ENCODE assay signal across 1 cellular context in the genomic region with DNA sequence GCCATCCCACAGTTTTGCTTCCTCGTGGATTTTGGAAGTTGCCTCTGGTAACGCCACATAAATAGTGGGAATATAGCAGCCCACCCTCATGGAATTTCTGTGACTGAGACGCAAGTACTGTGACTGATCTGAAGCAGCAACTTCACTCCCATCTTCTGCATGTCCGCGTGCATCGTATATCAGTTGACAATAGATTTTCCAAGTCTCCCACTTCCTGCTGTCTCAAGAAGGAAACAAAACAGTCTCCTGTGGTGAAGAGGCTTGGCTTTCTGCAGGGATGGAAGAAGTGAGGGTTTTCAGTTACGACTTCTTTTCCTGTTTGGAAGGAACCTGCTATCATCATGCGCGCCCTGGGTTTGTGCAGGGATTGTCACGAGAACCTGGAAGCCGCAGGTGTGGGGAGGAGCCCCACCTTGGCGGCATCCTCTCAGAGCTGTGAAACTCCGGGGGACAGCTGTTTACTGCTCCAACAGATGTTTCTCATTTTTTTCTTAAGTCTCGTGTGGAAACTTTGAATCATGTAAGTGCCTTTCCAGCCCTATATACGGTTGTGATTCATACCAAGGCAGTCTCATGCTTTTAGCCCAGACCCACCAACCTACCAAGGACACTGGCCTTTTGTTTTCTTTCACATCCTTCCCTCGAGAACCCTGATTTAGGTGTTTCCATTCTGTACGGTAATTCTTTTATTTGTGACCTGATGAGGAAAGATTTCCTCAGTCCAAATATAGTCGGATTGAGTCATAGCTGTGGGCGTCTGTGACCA.
TF ChIP-seq lines count a peak whose summit lies in the region.

No MANE protein-coding gene starts in this region.

TF ChIP-seq in H1, 55 proteins besides CTCF, POLR2A, EP300 and RAD21 (continued from another document):
- TF ChIP-seq, protein P1, sequence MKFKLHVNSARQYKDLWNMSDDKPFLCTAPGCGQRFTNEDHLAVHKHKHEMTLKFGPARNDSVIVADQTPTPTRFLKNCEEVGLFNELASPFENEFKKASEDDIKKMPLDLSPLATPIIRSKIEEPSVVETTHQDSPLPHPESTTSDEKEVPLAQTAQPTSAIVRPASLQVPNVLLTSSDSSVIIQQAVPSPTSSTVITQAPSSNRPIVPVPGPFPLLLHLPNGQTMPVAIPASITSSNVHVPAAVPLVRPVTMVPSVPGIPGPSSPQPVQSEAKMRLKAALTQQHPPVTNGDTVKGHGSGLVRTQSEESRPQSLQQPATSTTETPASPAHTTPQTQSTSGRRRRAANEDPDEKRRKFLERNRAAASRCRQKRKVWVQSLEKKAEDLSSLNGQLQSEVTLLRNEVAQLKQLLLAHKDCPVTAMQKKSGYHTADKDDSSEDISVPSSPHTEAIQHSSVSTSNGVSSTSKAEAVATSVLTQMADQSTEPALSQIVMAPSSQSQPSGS (IDR thresholded peaks at IDR 0.05; ENCODE audit: low read length) = no peak
- TF ChIP-seq POU5F1 (IDR thresholded peaks at IDR 0.05; ENCODE audit: low read depth, low read length) (no peak), EGR1 (IDR thresholded peaks at IDR 0.05; ENCODE audit: borderline replicate concordance, low read depth, low read length) (no peak), NRF1 (IDR thresholded peaks at IDR 0.05; ENCODE audit: low read depth, low read length) (no peak), SP4 (IDR thresholded peaks at IDR 0.05; ENCODE audit: low read length) (no peak), CTBP2 (IDR thresholded peaks at IDR 0.05; ENCODE audit: borderline replicate concordance, insufficient read depth, insufficient read length, low read length) (no peak), SRF (IDR thresholded peaks at IDR 0.05; ENCODE audit: low read depth, low read length) (no peak), PHF8 (conservative IDR thresholded peaks at IDR 0.05; ENCODE audit: low read depth, low read length) (no peak), CBX8 (IDR thresholded peaks at IDR 0.05; ENCODE audit: borderline replicate concordance, low read depth, low read length) (no peak)
- TF ChIP-seq, protein P2, sequence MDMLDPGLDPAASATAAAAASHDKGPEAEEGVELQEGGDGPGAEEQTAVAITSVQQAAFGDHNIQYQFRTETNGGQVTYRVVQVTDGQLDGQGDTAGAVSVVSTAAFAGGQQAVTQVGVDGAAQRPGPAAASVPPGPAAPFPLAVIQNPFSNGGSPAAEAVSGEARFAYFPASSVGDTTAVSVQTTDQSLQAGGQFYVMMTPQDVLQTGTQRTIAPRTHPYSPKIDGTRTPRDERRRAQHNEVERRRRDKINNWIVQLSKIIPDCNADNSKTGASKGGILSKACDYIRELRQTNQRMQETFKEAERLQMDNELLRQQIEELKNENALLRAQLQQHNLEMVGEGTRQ (IDR thresholded peaks at IDR 0.05; ENCODE audit: low read length) = no peak
